19 cellular contexts compared by ENCODE assay signal in the genomic region with DNA sequence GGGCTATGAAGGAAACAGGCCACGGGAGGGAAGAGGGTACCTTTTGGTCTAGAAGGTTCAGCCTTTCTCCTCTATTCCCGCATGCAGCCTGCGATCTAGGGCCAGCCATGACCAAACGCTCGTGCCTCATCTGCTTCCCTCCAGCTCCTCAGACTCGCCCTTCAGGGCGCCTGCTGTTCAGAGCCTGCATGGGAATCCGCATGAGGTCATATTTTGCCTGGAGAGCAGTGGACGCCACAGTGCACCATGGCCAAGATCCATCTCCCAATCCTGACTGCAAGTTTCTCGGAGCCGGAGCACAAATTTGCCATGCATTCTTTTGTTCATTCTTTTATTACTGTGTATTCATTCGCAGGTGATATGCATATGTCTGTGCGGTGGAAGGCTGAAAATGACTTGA.
"Had no signal": no experiment of that assay in that cellular context is flagged by ENCODE, and none has a peak within 500 bp of the region (broad histone marks: within the 10 kb centered on the region; RNA-seq: fewer than 3 reads in every experiment).

No MANE protein-coding gene starts in this region.

- H3K9me3 ChIP-seq: adrenal gland, esophagus squamous epithelium, left lung, pancreas, right lobe of liver, testis, vagina had no signal

- H3K4me1 ChIP-seq: adrenal gland, esophagus squamous epithelium, left lung, pancreas, right lobe of liver, vagina had no signal

- H3K27me3 ChIP-seq: esophagus squamous epithelium, left lung, pancreas, right lobe of liver, testis, vagina had no signal

- H3K36me3 ChIP-seq: adrenal gland, esophagus squamous epithelium, left lung, pancreas, right lobe of liver, vagina had no signal

- H3K4me3 ChIP-seq: adrenal gland, coronary artery, esophagus squamous epithelium, left lung, pancreas, right lobe of liver, smooth muscle cell, testis, vagina had no signal

- H3K27ac ChIP-seq: adrenal gland, coronary artery, esophagus squamous epithelium, left lung, pancreas, right lobe of liver, testis, vagina had no signal

- DNase-seq: activated CD4-positive, alpha-beta T cell treated with anti-CD3 and anti-CD28 coated beads, Interleukin-2, amount 50 U/mL, for 1 hour; activated CD8-positive, alpha-beta T cell treated with anti-CD3 and anti-CD28 coated beads, Interleukin-2, amount 10 ng/mL, durations not matched to agents 7 days and 5 days; adrenal gland; cerebellar nuclear complex; esophagus squamous epithelium; kidney; left lung; mammary epithelial cell; midbrain; pancreas; right lobe of liver; stimulated activated CD4-positive, alpha-beta T cell treated with anti-CD3 and anti-CD28 coated beads, Interleukin-4, amount 100 ng/mL, for 1 hour; stimulated activated naive CD4-positive, alpha-beta T cell; SW 1271; T-helper 17 cell had no signal

- H3K4me2 ChIP-seq: smooth muscle cell had no signal
